In the genomic region with DNA sequence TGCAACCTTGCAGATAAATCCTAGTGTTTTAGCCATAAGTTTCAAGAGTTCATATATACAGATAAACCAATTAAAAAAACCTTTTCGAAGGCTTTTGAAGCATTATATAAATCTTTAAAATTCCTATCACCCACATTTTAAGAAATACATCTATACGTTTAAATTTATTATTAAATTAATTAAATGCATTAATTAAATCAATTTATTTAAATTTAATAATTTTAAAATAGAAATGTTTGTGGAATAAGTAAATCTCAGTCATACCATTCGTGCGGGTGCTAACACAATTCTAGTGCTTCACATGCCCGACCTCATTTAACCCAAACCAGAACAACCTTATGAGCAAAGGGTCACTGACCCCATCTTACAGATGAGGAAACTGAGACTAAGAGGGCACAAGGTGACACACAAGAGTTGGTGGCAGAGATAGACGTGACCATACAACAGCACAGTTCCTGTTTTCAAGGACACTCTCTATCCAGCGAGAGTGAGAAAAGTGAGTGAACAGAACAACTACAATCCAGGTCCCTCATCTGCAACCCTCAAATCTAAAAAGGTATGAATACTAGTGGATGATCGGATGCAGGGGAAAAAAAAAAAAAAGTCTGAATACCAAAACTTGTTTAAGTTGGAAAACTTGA, we compare ENCODE assay signal across 1 cellular context.
TF ChIP-seq lines count a peak whose summit lies in the region.

No MANE protein-coding gene starts in this region.

TF ChIP-seq in A549, 52 proteins besides CTCF, POLR2A, EP300 and RAD21 (continued from another document):
- TF ChIP-seq ATOH8 (CRISPR knock-in tag; IDR thresholded peaks at IDR 0.05; ENCODE audit: low read depth), result no peak
- TF ChIP-seq, protein P1, sequence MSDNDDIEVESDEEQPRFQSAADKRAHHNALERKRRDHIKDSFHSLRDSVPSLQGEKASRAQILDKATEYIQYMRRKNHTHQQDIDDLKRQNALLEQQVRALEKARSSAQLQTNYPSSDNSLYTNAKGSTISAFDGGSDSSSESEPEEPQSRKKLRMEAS (IDR thresholded peaks at IDR 0.05), result no peak
- TF ChIP-seq, protein P2, sequence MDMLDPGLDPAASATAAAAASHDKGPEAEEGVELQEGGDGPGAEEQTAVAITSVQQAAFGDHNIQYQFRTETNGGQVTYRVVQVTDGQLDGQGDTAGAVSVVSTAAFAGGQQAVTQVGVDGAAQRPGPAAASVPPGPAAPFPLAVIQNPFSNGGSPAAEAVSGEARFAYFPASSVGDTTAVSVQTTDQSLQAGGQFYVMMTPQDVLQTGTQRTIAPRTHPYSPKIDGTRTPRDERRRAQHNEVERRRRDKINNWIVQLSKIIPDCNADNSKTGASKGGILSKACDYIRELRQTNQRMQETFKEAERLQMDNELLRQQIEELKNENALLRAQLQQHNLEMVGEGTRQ (IDR thresholded peaks at IDR 0.05), result no peak
- TF ChIP-seq MAZ (IDR thresholded peaks at IDR 0.05; ENCODE audit: borderline replicate concordance, low read depth, low read length), result no peak
